26 cellular contexts compared by ENCODE assay signal in genomic region chr16:72536673-72537435, GRCh38.
DNase-seq lines count a peak whose midpoint lies in the region; ATAC-seq and TF ChIP-seq lines count a peak whose summit lies in the region.
"Had no signal": no experiment of that assay in that cellular context is flagged by ENCODE, and none has a peak within 500 bp of the region (broad histone marks: within the 10 kb centered on the region; RNA-seq: fewer than 3 reads in every experiment).

No MANE protein-coding gene starts in this region.

- POLR2A ChIA-PET in AG04449 (lab: Yijun Ruan, JAX), result interaction anchor here (0.6 to 0.7 kb wide), 2 partner anchors 60 to 128 kb away, joined by 3 to 4 read pairs; no protein-coding TSS in a partner anchor

- CTCF ChIA-PET in AG04449 (lab: Yijun Ruan, JAX), result no interaction called here

- ATAC-seq in GM18909 (IDR thresholded peaks at IDR 0.05; ENCODE audit: poor library complexity, unreplicated experiment), result no peak
- no peak for ATAC-seq in GM18498 (IDR thresholded peaks at IDR 0.05; ENCODE audit: unreplicated experiment)
- ATAC-seq: A549; gastrocnemius medialis; left cardiac atrium; naive thymus-derived CD8-positive, alpha-beta T cell had no signal

- H3K4me3 ChIP-seq in AG04449 (ENCODE audit: low read depth, low read length), result no peak overlapping the region
- H3K4me3 ChIP-seq in HFF-Myc (replicated peaks; ENCODE audit: low read depth, low read length), result no peak overlapping the region
- H3K4me3 ChIP-seq: A549, colonic mucosa, gastrocnemius medialis, MG63, SJCRH30, transverse colon had no signal

- TF ChIP-seq CTCF in AG04449 (IDR thresholded peaks at IDR 0.05; ENCODE audit: insufficient read depth, low read length, missing control alignments) (no peak), HFF-Myc (IDR thresholded peaks at IDR 0.05; ENCODE audit: low read depth, low read length, missing control alignments) (no peak)

- peak; percentile 59 for DNase-seq in AG04449 (ENCODE audit: low read depth, low spot score)
- peak; percentile 30 for DNase-seq in HFF-Myc (ENCODE audit: extremely low read depth, low read depth)
- peak; percentile 16 for DNase-seq in astrocyte of the hippocampus (ENCODE audit: low read depth, low spot score)
- DNase-seq in glomerular visceral epithelial cell (ENCODE audit: extremely low spot score), result peak; percentile 16
- DNase-seq in stimulated activated CD4-positive, alpha-beta T cell treated with anti-CD3 and anti-CD28 coated beads, Interleukin-4, amount 100 ng/mL, for 4 hours, result no peak
- DNase-seq in DMS 273 (lab: John Stamatoyannopoulos, UW; ENCODE audit: unreplicated experiment), result no peak
- DNase-seq: activated CD4-positive, alpha-beta T cell treated with anti-CD3 and anti-CD28 coated beads, Interleukin-2, amount 50 U/mL, for 48 hours; activated gamma-delta T cell treated with Interleukin-2 at 50 U/mL for 16 hours; activated T-cell treated with anti-CD3 and anti-CD28 coated beads for 4 hours; aorta; CD4-positive, alpha-beta memory T cell; colonic mucosa; gastrocnemius medialis; left cardiac atrium; mesendoderm; MG63; naive thymus-derived CD8-positive, alpha-beta T cell; NCI-H1694 treated with DMSO at 0.1 percent for 48 hours; NCI-H2227 treated with DMSO at 0.1 percent for 48 hours; SJCRH30; T-helper 2 cell; transverse colon; WERI-Rb-1 had no signal

Comparison
In these comparisons a context has a peak if more than half of its experiments do, and no peak if none do; other contexts are left out.
1. DNase-seq: peak in AG04449 (single experiment), HFF-Myc (single experiment), astrocyte of the hippocampus (single experiment) and glomerular visceral epithelial cell (single experiment); none in stimulated activated CD4-positive, alpha-beta T cell treated with anti-CD3 and anti-CD28 coated beads, Interleukin-4, amount 100 ng/mL, for 4 hours (0 of 2) and DMS 273 (single experiment).